21 cellular contexts compared by ENCODE assay signal in genomic region chr1:206498685-206499084, GRCh38. TPM values are rescaled to one million over a fixed set of nuclear protein-coding genes. Genes with fewer than 3 reads are reported as not detected.
DNase-seq lines count a peak whose midpoint lies in the region; ATAC-seq and TF ChIP-seq lines count a peak whose summit lies in the region.
"Had no signal": no experiment of that assay in that cellular context is flagged by ENCODE, and none has a peak within 500 bp of the region (broad histone marks: within the 10 kb centered on the region; RNA-seq: fewer than 3 reads in every experiment).

No MANE protein-coding gene starts in this region.

- H3K9ac ChIP-seq in NT2/D1 (ENCODE audit: insufficient read length, low read depth): no peak overlapping the region
- H3K9ac ChIP-seq in subcutaneous abdominal adipose tissue (ENCODE audit: low read length in 5 of 5): no peak overlapping the region
- no peak overlapping the region for H3K9ac ChIP-seq in neuronal stem cell (ENCODE audit: low read depth, low read length, poor library complexity)

- no peak overlapping the region for H3K4me2 ChIP-seq in neuronal stem cell (ENCODE audit: insufficient read depth, low read length, poor library complexity, severe bottlenecking)

- no peak overlapping the region for H2AFZ ChIP-seq in neuronal stem cell (ENCODE audit: low read length)

- no peak for TF ChIP-seq CTCF in foreskin keratinocyte (conservative IDR thresholded peaks at IDR 0.05)

- ATAC-seq in foreskin keratinocyte (peak; percentile 90), GM18517 (IDR thresholded peaks at IDR 0.05; ENCODE audit: unreplicated experiment) (no peak)
- ATAC-seq: body of pancreas, natural killer cell, T-helper 17 cell had no signal

- H3K4ac ChIP-seq in neuronal stem cell (ENCODE audit: low read length): no peak overlapping the region

- H3K4me3 ChIP-seq in NT2/D1 (ENCODE audit: insufficient read length, low read depth): no peak overlapping the region
- no peak overlapping the region for H3K4me3 ChIP-seq in subcutaneous abdominal adipose tissue (ENCODE audit: low read depth in 1 of 5, low read length in 5 of 5)
- H3K4me3 ChIP-seq in neuronal stem cell (ENCODE audit: low read length in 2 of 2): no peak overlapping the region
- H3K4me3 ChIP-seq: body of pancreas, esophagus muscularis mucosa had no signal

- DNase-seq in activated naive CD4-positive, alpha-beta T cell (lab: John Stamatoyannopoulos, UW): no peak
- peak; percentile 27 for DNase-seq in NT2/D1 (ENCODE audit: low read depth, low spot score)
- DNase-seq in foreskin keratinocyte: peak; percentile 76 to 91
- DNase-seq in neuronal stem cell (ENCODE audit: low spot score): no peak
- no peak for DNase-seq in stimulated activated CD4-positive, alpha-beta T cell treated with anti-CD3 and anti-CD28 coated beads, Interleukin-4, amount 100 ng/mL, for 1 hour
- DNase-seq: activated CD4-positive, CD25-positive, alpha-beta regulatory T cell; activated gamma-delta T cell; body of pancreas; CD8-positive, alpha-beta memory T cell; KBM-7; natural killer cell; NCI-H2081; NCI-H510A treated with DMSO at 0.1 percent for 48 hours; stimulated activated naive CD4-positive, alpha-beta T cell; T-helper 17 cell had no signal

- H2BK5ac ChIP-seq in neuronal stem cell (ENCODE audit: low read length): no peak overlapping the region

- H3K4me1 ChIP-seq in NT2/D1 (ENCODE audit: insufficient read depth, insufficient read length) (peaks cover 9% of the 10 kb centered on the region), foreskin keratinocyte (peaks cover 3% of the 10 kb centered on the region), subcutaneous abdominal adipose tissue (ENCODE audit: control insufficient read depth in 5 of 5, insufficient read depth in 5 of 5, low read length in 5 of 5) (peaks cover 15 to 55% (median 52%) of the 10 kb centered on the region in 5 donors), neuronal stem cell (ENCODE audit: control insufficient read depth in 2 of 2, insufficient read depth in 1 of 2, low read depth in 1 of 2, low read length in 2 of 2) (peaks cover 2 to 4% of the 10 kb centered on the region in 2 donors)

- no peak overlapping the region for H3K14ac ChIP-seq in neuronal stem cell (ENCODE audit: low read length)

- H2BK12ac ChIP-seq in neuronal stem cell (ENCODE audit: low read length): no peak overlapping the region

- H3K4me3 Mint-ChIP-seq in activated naive CD4-positive, alpha-beta T cell treated with anti-CD3 and anti-CD28 coated beads, Interleukin-2, amount 50 U/mL, for 24 hours: no peak overlapping the region
- H3K4me3 Mint-ChIP-seq: CD8-positive, alpha-beta memory T cell; natural killer cell; T-helper 17 cell had no signal

- H4K8ac ChIP-seq in neuronal stem cell (ENCODE audit: low read depth, low read length): no peak overlapping the region

- H2AK5ac ChIP-seq in neuronal stem cell (ENCODE audit: low read depth, low read length): no peak overlapping the region

- H3K79me1 ChIP-seq in neuronal stem cell (ENCODE audit: low read depth, low read length): peaks cover 2% of the 10 kb centered on the region

- H3K36me3 ChIP-seq in NT2/D1 (ENCODE audit: insufficient read depth, insufficient read length, low read length): peaks cover 13% of the 10 kb centered on the region
- peaks cover 0 to 4% (median 0%) of the 10 kb centered on the region in 5 donors for H3K36me3 ChIP-seq in subcutaneous abdominal adipose tissue (ENCODE audit: control insufficient read depth in 5 of 5, insufficient read depth in 5 of 5, low read length in 5 of 5)
- no peaks in the 10 kb centered on the region for H3K36me3 ChIP-seq in neuronal stem cell (replicated peaks in 1 of 2; ENCODE audit: control insufficient read depth in 2 of 2, insufficient read depth in 2 of 2, low read length in 2 of 2)

- H3K18ac ChIP-seq in neuronal stem cell (ENCODE audit: low read length): no peak overlapping the region

- no peak overlapping the region for H2BK15ac ChIP-seq in neuronal stem cell (ENCODE audit: low read length)

- no peaks in the 10 kb centered on the region for H3K9me3 Mint-ChIP-seq in activated naive CD4-positive, alpha-beta T cell treated with anti-CD3 and anti-CD28 coated beads, Interleukin-2, amount 50 U/mL, for 24 hours
- H3K9me3 Mint-ChIP-seq: CD8-positive, alpha-beta memory T cell; natural killer cell had no signal

- H3K27me3 ChIP-seq in NT2/D1 (ENCODE audit: insufficient read depth, insufficient read length) (no peaks in the 10 kb centered on the region), foreskin keratinocyte (no peaks in the 10 kb centered on the region), subcutaneous abdominal adipose tissue (ENCODE audit: control insufficient read depth in 5 of 5, insufficient read depth in 4 of 5, low read length in 5 of 5) (no peaks in the 10 kb centered on the region), neuronal stem cell (ENCODE audit: control insufficient read depth in 3 of 3, insufficient read depth in 3 of 3, low read depth in 1 of 3, low read length in 3 of 3) (peaks cover 0 to 18% (median 0%) of the 10 kb centered on the region in 3 experiments)
- H3K27me3 ChIP-seq: body of pancreas had no signal

- no peak overlapping the region for H4K91ac ChIP-seq in neuronal stem cell (ENCODE audit: low read depth, low read length, poor library complexity)

- peak overlapping the region; percentile 68 for H3K27ac Mint-ChIP-seq in activated naive CD4-positive, alpha-beta T cell treated with anti-CD3 and anti-CD28 coated beads, Interleukin-2, amount 50 U/mL, for 24 hours
- H3K27ac Mint-ChIP-seq: natural killer cell, progenitor cell of endocrine pancreas had no signal

- H3K27me3 Mint-ChIP-seq in activated naive CD4-positive, alpha-beta T cell treated with anti-CD3 and anti-CD28 coated beads, Interleukin-2, amount 50 U/mL, for 24 hours: no peaks in the 10 kb centered on the region
- H3K27me3 Mint-ChIP-seq: CD8-positive, alpha-beta memory T cell; T-helper 17 cell had no signal

- H2BK120ac ChIP-seq in neuronal stem cell (ENCODE audit: low read depth, low read length): no peak overlapping the region

- no peaks in the 10 kb centered on the region for H3K9me3 ChIP-seq in NT2/D1 (ENCODE audit: insufficient read depth, low read length)
- no peaks in the 10 kb centered on the region for H3K9me3 ChIP-seq in subcutaneous abdominal adipose tissue (ENCODE audit: control insufficient read depth in 5 of 5, low read length in 5 of 5)
- no peaks in the 10 kb centered on the region for H3K9me3 ChIP-seq in neuronal stem cell (replicated peaks in 1 of 2; ENCODE audit: control insufficient read depth in 2 of 2, insufficient read depth in 1 of 2, low read depth in 1 of 2, low read length in 2 of 2)
- H3K9me3 ChIP-seq: body of pancreas, esophagus muscularis mucosa had no signal

- no CpG with 5 or more reads among the region's 2 CpGs for WGBS in neuronal stem cell (ENCODE audit: extremely low coverage in 2 of 2, insufficient read length in 2 of 2, insufficient replicate concordance in 1 of 2), 2 donors

- H3K36me3 Mint-ChIP-seq in activated naive CD4-positive, alpha-beta T cell treated with anti-CD3 and anti-CD28 coated beads, Interleukin-2, amount 50 U/mL, for 24 hours: no peaks in the 10 kb centered on the region
- H3K36me3 Mint-ChIP-seq: natural killer cell had no signal

- no peak overlapping the region for H3K27ac ChIP-seq in foreskin keratinocyte
- H3K27ac ChIP-seq in subcutaneous abdominal adipose tissue (ENCODE audit: low read depth, low read length): peak overlapping the region; percentile 34
- no peak overlapping the region for H3K27ac ChIP-seq in neuronal stem cell (replicated peaks; ENCODE audit: low read length)
- H3K27ac ChIP-seq: body of pancreas, esophagus muscularis mucosa, HL-60 had no signal

- peaks cover 6% of the 10 kb centered on the region for H3K4me1 Mint-ChIP-seq in activated naive CD4-positive, alpha-beta T cell treated with anti-CD3 and anti-CD28 coated beads, Interleukin-2, amount 50 U/mL, for 24 hours

- no peak overlapping the region for H3K23ac ChIP-seq in neuronal stem cell (ENCODE audit: low read depth, low read length, poor library complexity)

RNA-seq across cellular contexts. Expression of gene RASSF5, which starts 8.6 kb away (rescaled TPM):
- total RNA-seq in foreskin keratinocyte: 2.4 and 2.8 TPM in 2 replicates
- 1.4 and 1.8 TPM in 2 replicates for polyA plus RNA-seq in foreskin keratinocyte
- polyA plus RNA-seq in neuronal stem cell (2013, experiment 1 of 2): 0.50 TPM
- 0.51 TPM for polyA plus RNA-seq in neuronal stem cell (2013, experiment 2 of 2)

RNA-seq across cellular contexts. Expression of gene IKBKE, which starts 28.4 kb away (rescaled TPM):
- 14.2 and 15.1 TPM in 2 replicates for total RNA-seq in foreskin keratinocyte
- polyA plus RNA-seq in foreskin keratinocyte: 10.0 and 10.8 TPM in 2 replicates
- 0.49 TPM for polyA plus RNA-seq in neuronal stem cell (2013, experiment 1 of 2)
- 0.47 TPM for polyA plus RNA-seq in neuronal stem cell (2013, experiment 2 of 2)

Comparison
In these comparisons a context has a peak if more than half of its experiments do, and no peak if none do; other contexts are left out.
1. DNase-seq: peak in NT2/D1 (single experiment) and foreskin keratinocyte (2 of 2); none in activated naive CD4-positive, alpha-beta T cell (0 of 4), neuronal stem cell (single experiment) and stimulated activated CD4-positive, alpha-beta T cell treated with anti-CD3 and anti-CD28 coated beads, Interleukin-4, amount 100 ng/mL, for 1 hour (single experiment).